12 cellular contexts compared by ENCODE assay signal in the genomic region with DNA sequence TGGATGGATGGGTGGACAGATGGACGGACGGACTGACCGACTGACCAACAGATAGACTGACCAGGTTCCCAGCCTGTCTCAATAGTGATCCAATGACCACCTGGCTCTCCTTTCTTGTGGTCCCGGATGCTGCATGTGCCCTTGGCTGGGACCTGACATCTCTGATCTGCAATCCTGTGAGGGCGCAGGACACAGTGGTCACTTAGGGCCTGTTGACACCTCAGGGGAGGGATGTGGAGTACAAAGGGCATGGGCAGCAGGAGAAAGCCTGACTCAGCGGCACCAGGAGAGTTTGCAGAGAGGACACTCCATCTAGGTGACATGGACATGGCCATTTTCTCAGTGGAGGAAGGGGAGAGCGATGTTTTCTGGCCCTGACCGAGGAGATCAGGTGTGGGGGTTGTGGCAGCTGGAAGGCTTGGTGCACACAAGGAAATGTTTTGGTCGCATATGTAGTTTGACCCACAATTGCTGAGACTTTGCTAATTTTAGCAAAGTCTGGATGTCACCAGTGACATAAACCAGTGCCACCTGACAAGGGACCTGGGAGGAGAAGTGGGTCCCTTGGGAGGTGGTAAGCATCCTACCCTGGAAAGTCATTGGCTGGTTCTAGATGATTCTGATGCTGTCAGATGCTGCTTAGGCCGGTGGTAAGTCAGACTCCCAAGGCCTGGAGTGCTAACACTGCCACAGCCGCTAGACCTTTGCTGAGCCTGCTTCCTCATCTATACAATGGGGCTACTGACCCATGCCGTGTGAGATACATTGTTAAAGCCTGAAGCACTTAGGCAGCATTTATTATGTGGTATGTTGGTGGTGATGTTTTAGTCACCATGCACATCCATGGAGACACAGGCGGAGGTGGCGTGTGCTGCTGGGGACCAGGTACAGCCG. TPM values are rescaled to one million over a fixed set of nuclear protein-coding genes. Genes with fewer than 3 reads are reported as not detected.
A peak's percentile ranks its signal among the peaks of the same experiment; 100 is the strongest.
DNase-seq lines count a peak whose midpoint lies in the region; ATAC-seq and TF ChIP-seq lines count a peak whose summit lies in the region.
"Had no signal": no experiment of that assay in that cellular context is flagged by ENCODE, and none has a peak within 500 bp of the region (broad histone marks: within the 10 kb centered on the region; RNA-seq: fewer than 3 reads in every experiment).

No MANE protein-coding gene starts in this region.

- no peak overlapping the region for H3K9ac ChIP-seq in OCI-LY1 (ENCODE audit: low read length)
- H3K9ac ChIP-seq: parathyroid adenoma had no signal

- H3K4me1 Mint-ChIP-seq in T-helper 2 cell treated with Interferon-gamma antibody and Interleukin-4, amounts not matched to agents 5 μg/mL and 100 μg/mL, for 36 hours (ENCODE audit: low read depth): peaks cover 32% of the 10 kb centered on the region

- H3F3A ChIP-seq in OCI-LY1 (ENCODE audit: insufficient read depth, low read length): no peaks in the 10 kb centered on the region

- intact Hi-C loops in posterior vena cava (cut with DNase I): loop anchor here (1.0 to 2.0 kb wide), 3 partner anchors 55 to 269 kb away; no protein-coding TSS in a partner anchor

- no peaks in the 10 kb centered on the region for H3K27me3 ChIP-seq in OCI-LY1 (ENCODE audit: insufficient read depth, low read length)
- H3K27me3 ChIP-seq: colonic mucosa had no signal

- H3K27ac Mint-ChIP-seq in T-helper 2 cell treated with Interferon-gamma antibody and Interleukin-4, amounts not matched to agents 5 μg/mL and 100 μg/mL, for 36 hours: peak overlapping the region; percentile 13

- no peak for ATAC-seq in HG03025 (IDR thresholded peaks at IDR 0.05; ENCODE audit: low FRiP score, unreplicated experiment)

- peak overlapping the region; percentile 13 for H3K27ac ChIP-seq in OCI-LY1 (ENCODE audit: low read depth, low read length, poor library complexity, severe bottlenecking)
- peak overlapping the region; percentile 16 for H3K27ac ChIP-seq in cingulate gyrus (ENCODE audit: low read depth, low read length)
- H3K27ac ChIP-seq: colonic mucosa, parathyroid adenoma had no signal

- no peak for DNase-seq in T-helper 2 cell treated with Interferon-gamma antibody and Interleukin-4, amounts not matched to agents 5 μg/mL and 100 μg/mL, for 36 hours (ENCODE audit: low spot score)
- no peak for DNase-seq in T-helper 2 cell
- peak; percentile 46 for DNase-seq in posterior vena cava (ENCODE audit: low spot score)
- DNase-seq in T-helper 9 cell: no peak
- DNase-seq in NK-92 treated with Interleukin-12 subunit alpha and Interleukin-12 subunit beta, amount 100 ng/mL, for 24 hours (lab: John Stamatoyannopoulos, UW): no peak
- DNase-seq: NCI-H1436 treated with DMSO at 0.1 percent for 48 hours had no signal

- peaks cover 46% of the 10 kb centered on the region; the same call in 1 of the 2 replicates for H3K36me3 ChIP-seq in OCI-LY1 (ENCODE audit: insufficient read depth, low read length)
- H3K36me3 ChIP-seq: colonic mucosa had no signal

- no peaks in the 10 kb centered on the region for H3K9me2 ChIP-seq in OCI-LY1 (ENCODE audit: low read depth, low read length)

- no peak for TF ChIP-seq CTCF in OCI-LY1 (IDR thresholded peaks at IDR 0.05; ENCODE audit: low read length)

- H3K4me1 ChIP-seq in OCI-LY1 (ENCODE audit: insufficient read depth, low read length, severe bottlenecking): peaks cover 36% of the 10 kb centered on the region
- H3K4me1 ChIP-seq: colonic mucosa, parathyroid adenoma had no signal

- H3K9me3 ChIP-seq in OCI-LY1 (ENCODE audit: low read length): no peaks in the 10 kb centered on the region
- H3K9me3 ChIP-seq: colonic mucosa, mucosa of descending colon had no signal

- H3K4me3 Mint-ChIP-seq in T-helper 2 cell treated with Interferon-gamma antibody and Interleukin-4, amounts not matched to agents 5 μg/mL and 100 μg/mL, for 36 hours: no peak overlapping the region

- H3K9me3 Mint-ChIP-seq in T-helper 2 cell treated with Interferon-gamma antibody and Interleukin-4, amounts not matched to agents 5 μg/mL and 100 μg/mL, for 36 hours: no peaks in the 10 kb centered on the region

- no peak overlapping the region for H3K4me3 ChIP-seq in OCI-LY1 (ENCODE audit: low read depth, low read length, poor library complexity, severe bottlenecking)
- H3K4me3 ChIP-seq: colonic mucosa, mucosa of descending colon had no signal

- no peaks in the 10 kb centered on the region for H3K27me3 Mint-ChIP-seq in T-helper 2 cell treated with Interferon-gamma antibody and Interleukin-4, amounts not matched to agents 5 μg/mL and 100 μg/mL, for 36 hours (ENCODE audit: low read depth)

- no peak overlapping the region for H3K4me2 ChIP-seq in OCI-LY1 (ENCODE audit: low read length)

- H4K20me1 ChIP-seq in OCI-LY1 (ENCODE audit: insufficient read depth, low read length): no peaks in the 10 kb centered on the region

- H2AFZ ChIP-seq in OCI-LY1 (ENCODE audit: low read length): no peak overlapping the region
- H2AFZ ChIP-seq: parathyroid adenoma had no signal

- H3K36me3 Mint-ChIP-seq in T-helper 2 cell treated with Interferon-gamma antibody and Interleukin-4, amounts not matched to agents 5 μg/mL and 100 μg/mL, for 36 hours (ENCODE audit: low read depth): peaks cover 46% of the 10 kb centered on the region

- H3K79me2 ChIP-seq in OCI-LY1 (ENCODE audit: insufficient read depth, low read length): no peaks in the 10 kb centered on the region
- H3K79me2 ChIP-seq: parathyroid adenoma had no signal

RNA-seq across cellular contexts. Expression of gene CD82, which starts 50.7 kb away (rescaled TPM):
- 10 to 100 TPM; 26.8 to 28.6 TPM for total RNA-seq in posterior vena cava
